Comparison of ENCODE assay signal across 1 cellular context in genomic region chr3:46701211-46701939, GRCh38.
TF ChIP-seq lines count a peak whose summit lies in the region.

TSS of gene TMIE (plus strand) at chr3:46701392. CDS start at chr3:46701488, 96 bp downstream.

TF ChIP-seq in SK-N-SH, 30 proteins besides CTCF, POLR2A, EP300 and RAD21 (continued from another document):
- TF ChIP-seq MAX (IDR thresholded peaks at IDR 0.05; ENCODE audit: low read depth): no peak
TF ChIP-seq in SK-N-SH: peak in this region for 0.
